7 cellular contexts compared by ENCODE assay signal in genomic region chr4:53521-53920, GRCh38. TPM values are rescaled to one million over a fixed set of nuclear protein-coding genes. Genes with fewer than 3 reads are reported as not detected.
A peak's percentile ranks its signal among the peaks of the same experiment; 100 is the strongest.
DNase-seq lines count a peak whose midpoint lies in the region; ATAC-seq and TF ChIP-seq lines count a peak whose summit lies in the region.
"Not testable (repeated sequence)": the region's sequence is repeated elsewhere in the genome, so short reads cannot be mapped to it uniquely, and the experiment has no call there.

No MANE protein-coding gene starts in this region.

- not testable (repeated sequence) for H3K27ac ChIP-seq in PC-3 (ENCODE audit: low read length); neural cell (ENCODE audit: low read length)
- peak overlapping the region in 1 of 2 donors; percentile 37 for H3K27ac ChIP-seq in right atrium auricular region

- TSS peak; percentile 70 for BruUV-seq in PC-3 (replicated peaks; lab: Mats Ljungman, UMichigan)

- H3K79me2 ChIP-seq in PC-3 (ENCODE audit: low read length); neural cell (replicated peaks; ENCODE audit: insufficient read depth, low read length): not testable (repeated sequence)

- CTCF ChIA-PET in PC-3 (lab: Charles Lee): not testable (repeated sequence)

- not testable (repeated sequence) for H3K27me3 Mint-ChIP-seq in stimulated activated memory B cell treated with anti-CD40 and anti-IgM and Interleukin-4, amounts not matched to agents 10 μg/mL and 1 μg/mL and 100 μg/mL, for 72 hours

- not testable (repeated sequence) for H2AFZ ChIP-seq in PC-3 (ENCODE audit: low read length); neural cell (ENCODE audit: low read depth, low read length)

- POLR2A ChIA-PET in PC-3 (lab: Charles Lee; ENCODE audit: unreplicated experiment): not testable (repeated sequence)

- not testable (repeated sequence) for H3K27me3 ChIP-seq in PC-3 (ENCODE audit: low read length); right atrium auricular region; neural cell (ENCODE audit: insufficient read depth, low read depth, low read length)

- ATAC-seq in GM19438 (IDR thresholded peaks at IDR 0.05; ENCODE audit: low read depth, unreplicated experiment) (peak; percentile 6), PC-3 (peak; percentile 32), esophagus mucosa (peak; percentile 1)
- ATAC-seq in stimulated activated memory B cell treated with anti-CD40 and anti-IgM and Interleukin-4, amounts not matched to agents 10 μg/mL and 1 μg/mL and 100 μg/mL, for 72 hours: peak; percentile 2

- not testable (repeated sequence) for TF ChIP-seq EP300 in neural cell (conservative IDR thresholded peaks at IDR 0.05; ENCODE audit: poor library complexity, severe bottlenecking)

- H3K4me2 ChIP-seq in PC-3 (ENCODE audit: low read length); neural cell (ENCODE audit: low read length): not testable (repeated sequence)

- H3K27ac Mint-ChIP-seq in stimulated activated memory B cell treated with anti-CD40 and anti-IgM and Interleukin-4, amounts not matched to agents 10 μg/mL and 1 μg/mL and 100 μg/mL, for 72 hours: not testable (repeated sequence)

- H4K20me1 ChIP-seq in PC-3 (ENCODE audit: low read length); neural cell (ENCODE audit: insufficient read depth): not testable (repeated sequence)

- peak overlapping the region; percentile 37; the same call in 1 of the 2 replicates for H3K4me3 ChIP-seq in PC-3 (ENCODE audit: low read length)
- peak overlapping the region; percentile 32 for H3K4me3 ChIP-seq in astrocyte of the spinal cord (ENCODE audit: low read depth, low read length)
- peak overlapping the region; percentile 35 for H3K4me3 ChIP-seq in right atrium auricular region
- peak overlapping the region; percentile 45 for H3K4me3 ChIP-seq in neural cell (ENCODE audit: low read length)

- TF ChIP-seq RAD21 in neural cell (conservative IDR thresholded peaks at IDR 0.05): not testable (repeated sequence)

- H3K9ac ChIP-seq in PC-3 (ENCODE audit: low read length): peak overlapping the region; percentile 47; the same call in 1 of the 2 replicates
- H3K9ac ChIP-seq in neural cell (ENCODE audit: low read length): peak overlapping the region; percentile 45

- not testable (repeated sequence) for DNase-seq in PC-3; astrocyte of the spinal cord (ENCODE audit: low read depth, low spot score); right atrium auricular region (ENCODE audit: low spot score)

- not testable (repeated sequence) for H3K36me3 Mint-ChIP-seq in stimulated activated memory B cell treated with anti-CD40 and anti-IgM and Interleukin-4, amounts not matched to agents 10 μg/mL and 1 μg/mL and 100 μg/mL, for 72 hours

- not testable (repeated sequence) for H3K4me1 ChIP-seq in PC-3 (ENCODE audit: insufficient read depth, low read length); right atrium auricular region

- H3F3A ChIP-seq in PC-3 (ENCODE audit: low read length, unreplicated experiment); neural cell (ENCODE audit: insufficient read depth, low read length, poor library complexity, severe bottlenecking): not testable (repeated sequence)

- in situ Hi-C loops in astrocyte of the spinal cord (cut with HindIII; ENCODE audit: low sequenced_read_pairs): not testable (repeated sequence)

- not testable (repeated sequence) for H3K9me3 ChIP-seq in PC-3 (ENCODE audit: low read length); right atrium auricular region; neural cell (ENCODE audit: low read length)

- TF ChIP-seq CTCF in PC-3 (conservative IDR thresholded peaks at IDR 0.05; ENCODE audit: low read depth, low read length); astrocyte of the spinal cord (IDR thresholded peaks at IDR 0.05; ENCODE audit: low read depth, low read length); right atrium auricular region (IDR thresholded peaks at IDR 0.05); neural cell (IDR thresholded peaks at IDR 0.05; ENCODE audit: poor library complexity, severe bottlenecking): not testable (repeated sequence)

- H3K36me3 ChIP-seq in PC-3 (ENCODE audit: low read depth, low read length); right atrium auricular region; neural cell (ENCODE audit: insufficient read depth, low read length): not testable (repeated sequence)

- not testable (repeated sequence) for H3K4me3 Mint-ChIP-seq in stimulated activated memory B cell treated with anti-CD40 and anti-IgM and Interleukin-4, amounts not matched to agents 10 μg/mL and 1 μg/mL and 100 μg/mL, for 72 hours

- not testable (repeated sequence) for H3K9me3 Mint-ChIP-seq in stimulated activated memory B cell treated with anti-CD40 and anti-IgM and Interleukin-4, amounts not matched to agents 10 μg/mL and 1 μg/mL and 100 μg/mL, for 72 hours

- H3K4me1 Mint-ChIP-seq in stimulated activated memory B cell treated with anti-CD40 and anti-IgM and Interleukin-4, amounts not matched to agents 10 μg/mL and 1 μg/mL and 100 μg/mL, for 72 hours: not testable (repeated sequence)

- intact Hi-C loops in PC-3 (cut with micrococcal nuclease): not testable (repeated sequence)

- not testable (repeated sequence) for H3K9me2 ChIP-seq in PC-3 (replicated peaks; ENCODE audit: low read length); neural cell (ENCODE audit: insufficient read depth, low read length)

RNA-seq across cellular contexts. Expression of gene ZNF595, which starts 0.4 kb away (rescaled TPM):
- 7.4 TPM in 2 replicates for total RNA-seq in PC-3 (2014; rRNA removed)
- 6.9 TPM for total RNA-seq in esophagus mucosa
- 10 to 100 TPM in 1 of 2 donors, 1 to 10 TPM in 1; 7.4 to 18.1 TPM for total RNA-seq in right atrium auricular region
- polyA plus RNA-seq in neural cell: 12.8 and 15.1 TPM in 2 replicates
- 48.7 and 51.5 TPM in 2 replicates for polyA minus RNA-seq in neural cell
